ENCODE assay signal across 8 cellular contexts in genomic region chr17:40219073-40219860, GRCh38. TPM values are rescaled to one million over a fixed set of nuclear protein-coding genes. Genes with fewer than 3 reads are reported as not detected.
DNase-seq lines count a peak whose midpoint lies in the region; ATAC-seq, FAIRE-seq and TF ChIP-seq lines count a peak whose summit lies in the region.

Gene WIPF2, plus strand, starts transcription at chr17:40219304. Its CDS starts 37,156 bp downstream, at chr17:40256460.

- no peak within 1 kb of the TSS for H3K23ac ChIP-seq in H1 (ENCODE audit: insufficient read length)
- H3K23ac ChIP-seq in mesenchymal stem cell (ENCODE audit: low read length in 2 of 2): peak within 1 kb of the TSS in 1 of 2 experiments; percentile 94

- H3K4me3 Mint-ChIP-seq in CD8-positive, alpha-beta memory T cell: peak within 1 kb of the TSS; percentile 84 to 97 (median 91)

- H3K27me3 Mint-ChIP-seq in CD8-positive, alpha-beta memory T cell: no peaks in the 10 kb centered on the region

- no peak for FAIRE-seq in H1 (lab: Jason Lieb, UNC)

- H3K4ac ChIP-seq in H1 (replicated peaks; ENCODE audit: insufficient read length, low read depth, low read length): peak within 1 kb of the TSS; percentile 3
- peak within 1 kb of the TSS; percentile 55 to 78 for H3K4ac ChIP-seq in mesenchymal stem cell (ENCODE audit: low read depth in 1 of 2, low read length in 2 of 2)

- TF ChIP-seq POLR2A in H1 (IDR thresholded peaks at IDR 0.05; ENCODE audit: control extremely low read depth in 1 of 2, low read depth in 2 of 2, low read length in 2 of 2): peak in 1 of 2 experiments; percentile 77; a peak in 2 of 3 replicates

- peak within 1 kb of the TSS; percentile 67 for H4K5ac ChIP-seq in H1 (ENCODE audit: insufficient read length, low read depth, low read length)

- 0 out of 2 replicates have a peak within 1 kb of the TSS, but pooled peaks have one; percentile 88 for H2BK15ac ChIP-seq in H1 (ENCODE audit: low read length)
- no peak within 1 kb of the TSS for H2BK15ac ChIP-seq in mesenchymal stem cell (ENCODE audit: low read depth, poor library complexity, severe bottlenecking)

- H2BK12ac ChIP-seq in H1 (ENCODE audit: low read depth, low read length): peak within 1 kb of the TSS; percentile 92
- H2BK12ac ChIP-seq in mesenchymal stem cell (ENCODE audit: low read length in 2 of 2): peak within 1 kb of the TSS in 1 of 2 experiments; percentile 8

- H2BK120ac ChIP-seq in H1 (replicated peaks; ENCODE audit: low read depth, low read length) (no peak within 1 kb of the TSS), mesenchymal stem cell (ENCODE audit: low read depth, low read length) (peak within 1 kb of the TSS; percentile 82)

- H3K18ac ChIP-seq in H1 (ENCODE audit: extremely low read depth, low read length): peak within 1 kb of the TSS; percentile 78
- H3K18ac ChIP-seq in mesenchymal stem cell (ENCODE audit: low read depth in 1 of 2, low read length in 2 of 2): peak within 1 kb of the TSS; percentile 88

- peaks cover 0 to 14% (median 0%) of the 10 kb centered on the region in 3 donors for H3K36me3 Mint-ChIP-seq in CD8-positive, alpha-beta memory T cell

- H3K14ac ChIP-seq in H1 (ENCODE audit: insufficient read length) (no peak within 1 kb of the TSS), mesenchymal stem cell (ENCODE audit: low read length in 2 of 2) (peak within 1 kb of the TSS in 1 of 2 experiments; percentile 5)

- H4K20me1 ChIP-seq in H1 (replicated peaks in 1 of 2; ENCODE audit: control insufficient read depth in 1 of 2, insufficient read depth in 2 of 2, low read length in 2 of 2): no peaks in the 10 kb centered on the region

- H2AFZ ChIP-seq in H1 (ENCODE audit: low read length) (peak within 1 kb of the TSS; percentile 83), mesenchymal stem cell (ENCODE audit: low read depth, low read length) (peak within 1 kb of the TSS; percentile 57)

- peaks cover 7 to 29% of the 10 kb centered on the region in 2 experiments for H3K79me2 ChIP-seq in H1 (ENCODE audit: control insufficient read depth in 1 of 2, insufficient read depth in 2 of 2, low read length in 2 of 2)

- peaks cover 15% of the 10 kb centered on the region for H3K4me1 ChIP-seq in CD8-positive, alpha-beta memory T cell (ENCODE audit: insufficient read depth, low read length)
- H3K4me1 ChIP-seq in H1 (replicated peaks in 1 of 4; ENCODE audit: control insufficient read depth in 3 of 4, insufficient read depth in 4 of 4, low read length in 3 of 4): 0 out of 7 replicates have a peak, but pooled peaks cover 0 to 3% (median 1%) of the 10 kb centered on the region in 4 experiments
- peaks cover 8% of the 10 kb centered on the region for H3K4me1 ChIP-seq in mesenchymal stem cell (ENCODE audit: control insufficient read depth, insufficient read depth, low read depth, low read length)

- ATAC-seq in GM19463 (IDR thresholded peaks at IDR 0.05; ENCODE audit: unreplicated experiment): peak; percentile 93

- H2BK5ac ChIP-seq in H1 (ENCODE audit: low read depth, low read length): peak within 1 kb of the TSS; percentile 86
- peak within 1 kb of the TSS; percentile 86 for H2BK5ac ChIP-seq in mesenchymal stem cell (ENCODE audit: low read depth, low read length, poor library complexity, severe bottlenecking)

- H3K9me3 ChIP-seq in CD8-positive, alpha-beta memory T cell (ENCODE audit: low read length): no peaks in the 10 kb centered on the region
- H3K9me3 ChIP-seq in H1 (ENCODE audit: insufficient read depth in 2 of 2, low read depth in 1 of 2, low read length in 1 of 2): no peaks in the 10 kb centered on the region
- H3K9me3 ChIP-seq in mesenchymal stem cell (ENCODE audit: control insufficient read depth, low read length): no peaks in the 10 kb centered on the region

- H2AK5ac ChIP-seq in H1 (ENCODE audit: low read depth, low read length): 0 out of 2 replicates have a peak within 1 kb of the TSS, but pooled peaks have one; percentile 65
- H2AK5ac ChIP-seq in mesenchymal stem cell (ENCODE audit: low read length, severe bottlenecking): peak within 1 kb of the TSS; percentile 33

- H3K56ac ChIP-seq in H1 (replicated peaks; ENCODE audit: insufficient read length, low read depth, low read length): peak within 1 kb of the TSS; percentile 75

- peak within 1 kb of the TSS; percentile 78 to 88 for H3K4me2 ChIP-seq in H1 (ENCODE audit: insufficient read depth in 1 of 2, low read depth in 2 of 2, low read length in 2 of 2)
- peak within 1 kb of the TSS; percentile 89 for H3K4me2 ChIP-seq in mesenchymal stem cell (ENCODE audit: low read length, poor library complexity, severe bottlenecking)

- peak within 1 kb of the TSS; percentile 93 to 100 (median 100) for H3K27ac Mint-ChIP-seq in CD8-positive, alpha-beta memory T cell

- TF ChIP-seq EP300 in H1 (IDR thresholded peaks at IDR 0.05; ENCODE audit: borderline replicate concordance in 1 of 2, low read depth in 2 of 2, low read length in 2 of 2): peak in 1 of 2 experiments; percentile 7; a peak in 2 of 3 replicates

- TF ChIP-seq CTCF in H1 (IDR thresholded peaks at IDR 0.05; ENCODE audit: control extremely low read depth in 1 of 3, insufficient read depth in 1 of 3, low read depth in 1 of 3, low read length in 3 of 3): peak; percentile 55 to 81 (median 69)

- H4K8ac ChIP-seq in H1 (ENCODE audit: extremely low read depth, insufficient read depth, low read length) (peak within 1 kb of the TSS; percentile 86; the same call in 1 of the 2 replicates), mesenchymal stem cell (ENCODE audit: low read length) (peak within 1 kb of the TSS; percentile 91)

- DNase-seq in CD8-positive, alpha-beta memory T cell: peak; percentile 95 to 97 (median 96)
- DNase-seq in HT-29 (ENCODE audit: low spot score): peak; percentile 95
- peak; percentile 91 to 95 for DNase-seq in NOMO-1 (lab: John Stamatoyannopoulos, UW; ENCODE audit: unreplicated experiment in 2 of 2)
- peak; percentile 91 to 98 for DNase-seq in H1 (ENCODE audit: low read depth in 1 of 2, low spot score in 2 of 2)
- peak; percentile 97 for DNase-seq in mesenchymal stem cell
- DNase-seq in stimulated activated CD8-positive, alpha-beta memory T cell treated with anti-CD3 and anti-CD28 coated beads, Interleukin-12 subunit alpha, Interleukin-12 subunit beta, amount 100 ng/mL, for 4 hours (ENCODE audit: low read depth): peak; percentile 93

- peaks cover 10% of the 10 kb centered on the region; the same call in 1 of the 2 replicates for H3K23me2 ChIP-seq in H1 (ENCODE audit: low read depth, low read length)

- POLR2A ChIA-PET in CD8-positive, alpha-beta memory T cell (lab: Charles Lee): interaction anchor here (0.6 to 2.1 kb wide), 11 partner anchors 57 to 1470 kb away, joined by 3 to 8 read pairs (median 4); partner anchors contain the start of genes CASC3, EIF1 and MED24
- POLR2A ChIA-PET in activated CD8-positive, alpha-beta memory T cell treated with anti-CD3 and anti-CD28 coated beads for 36 hours (lab: Charles Lee): interaction anchor here (0.6 to 1.0 kb wide), 5 partner anchors 9 to 252 kb away, joined by 3 to 6 read pairs (median 3); no protein-coding TSS in a partner anchor
- POLR2A ChIA-PET in H1 (lab: Charles Lee; ENCODE audit: partially characterized antibody): interaction anchor here (0.6 to 3.0 kb wide), 19 partner anchors 10 to 1371 kb away, joined by 3 to 15 read pairs (median 5); no protein-coding TSS in a partner anchor

- no peak within 1 kb of the TSS for H2BK20ac ChIP-seq in H1 (ENCODE audit: low read length)

- H3K9me3 Mint-ChIP-seq in CD8-positive, alpha-beta memory T cell: no peaks in the 10 kb centered on the region

- peaks cover 22 to 48% (median 38%) of the 10 kb centered on the region in 3 donors for H3K4me1 Mint-ChIP-seq in CD8-positive, alpha-beta memory T cell

- 0% methylated on average over 28 of the region's 60 CpGs; no CpG with 5 or more reads in 1 of the 2 experiments for WGBS in H1 (ENCODE audit: extremely low coverage in 1 of 2, insufficient coverage in 1 of 2, insufficient read length in 1 of 2, insufficient replicate concordance in 2 of 2, low coverage in 1 of 2, low lambda C conversion rate in 2 of 2, missing lambda C conversion rate in 1 of 2), 2 experiments
- WGBS in mesenchymal stem cell: 1% methylated on average over 54 of the region's 60 CpGs

- peak; percentile 2 to 26; a peak in 2 of 4 replicates for TF ChIP-seq RAD21 in H1 (IDR thresholded peaks at IDR 0.05 in 1 of 2, conservative IDR thresholded peaks at IDR 0.05 in 1 of 2; ENCODE audit: low read depth in 2 of 2, low read length in 2 of 2)

- CTCF ChIA-PET in CD8-positive, alpha-beta memory T cell (lab: Charles Lee): interaction anchor here (0.8 to 2.6 kb wide), 18 partner anchors 8 to 597 kb away, joined by 3 to 16 read pairs (median 4); partner anchors contain the start of gene CASC3
- CTCF ChIA-PET in activated CD8-positive, alpha-beta memory T cell treated with anti-CD3 and anti-CD28 coated beads for 36 hours (lab: Charles Lee): interaction anchor here (0.6 to 2.7 kb wide), 7 partner anchors 18 to 136 kb away, joined by 3 to 16 read pairs (median 4); partner anchors contain the start of gene CDC6
- CTCF ChIA-PET in H1 (lab: Charles Lee; ENCODE audit: partially characterized antibody): interaction anchor here (0.6 to 3.4 kb wide), 22 partner anchors 10 to 203 kb away, joined by 3 to 21 read pairs (median 6); no protein-coding TSS in a partner anchor

- H3K79me1 ChIP-seq in H1 (ENCODE audit: low read depth, low read length) (peaks cover 2% of the 10 kb centered on the region; the same call in 1 of the 2 replicates), mesenchymal stem cell (replicated peaks; ENCODE audit: low read length, poor library complexity, severe bottlenecking) (no peaks in the 10 kb centered on the region)

- H3K27me3 ChIP-seq in CD8-positive, alpha-beta memory T cell (ENCODE audit: insufficient read depth, low read length, poor library complexity, severe bottlenecking): no peaks in the 10 kb centered on the region
- H3K27me3 ChIP-seq in H1 (replicated peaks in 1 of 4; ENCODE audit: control insufficient read depth in 3 of 4, extremely low read depth in 1 of 4, insufficient read depth in 3 of 4, low read length in 3 of 4) (no peaks in the 10 kb centered on the region), mesenchymal stem cell (ENCODE audit: control insufficient read depth in 1 of 2, insufficient read depth in 1 of 2, low read length in 2 of 2) (no peaks in the 10 kb centered on the region)

- H3K9ac ChIP-seq in H1 (replicated peaks in 1 of 4; ENCODE audit: extremely low read depth in 1 of 4, low read depth in 3 of 4, low read length in 3 of 4) (peak within 1 kb of the TSS; percentile 61 to 91 (median 79)), mesenchymal stem cell (ENCODE audit: low read length) (peak within 1 kb of the TSS; percentile 95)

- peak within 1 kb of the TSS; percentile 90 for H3K4me3 ChIP-seq in CD8-positive, alpha-beta memory T cell (ENCODE audit: low read length)
- H3K4me3 ChIP-seq in H1 (ENCODE audit: extremely low read depth in 1 of 4, insufficient read depth in 2 of 4, low read depth in 3 of 4, low read length in 4 of 4): peak within 1 kb of the TSS; percentile 79 to 100 (median 86)
- H3K4me3 ChIP-seq in mesenchymal stem cell (ENCODE audit: insufficient read depth in 1 of 2, low read depth in 1 of 2, low read length in 2 of 2): peak within 1 kb of the TSS; percentile 79 to 94

- H3K27ac ChIP-seq in CD8-positive, alpha-beta memory T cell (ENCODE audit: low read depth, low read length): peak within 1 kb of the TSS; percentile 99
- H3K27ac ChIP-seq in H1 (ENCODE audit: low read depth, low read length): peak within 1 kb of the TSS; percentile 87
- H3K27ac ChIP-seq in mesenchymal stem cell (ENCODE audit: low read length, poor library complexity, severe bottlenecking): peak within 1 kb of the TSS; percentile 94

- no peaks in the 10 kb centered on the region for H3K36me3 ChIP-seq in CD8-positive, alpha-beta memory T cell (ENCODE audit: insufficient read depth, low read length)
- H3K36me3 ChIP-seq in H1 (ENCODE audit: control insufficient read depth in 2 of 4, insufficient read depth in 4 of 4, low read length in 3 of 4) (no peaks in the 10 kb centered on the region), mesenchymal stem cell (ENCODE audit: control insufficient read depth in 1 of 2, insufficient read depth in 2 of 2, low read depth in 1 of 2, low read length in 2 of 2) (peaks cover 0 to 3% of the 10 kb centered on the region in 2 experiments)

- peak within 1 kb of the TSS; percentile 36 for H4K91ac ChIP-seq in H1 (replicated peaks; ENCODE audit: insufficient read length, low read length)
- peak within 1 kb of the TSS; percentile 92 for H4K91ac ChIP-seq in mesenchymal stem cell (ENCODE audit: low read length)

RNA-seq across cellular contexts. Expression of gene WIPF2, which starts in this region (rescaled TPM):
- 10 to 100 TPM; 24.5 to 24.7 TPM for total RNA-seq in CD8-positive, alpha-beta memory T cell
- polyA plus RNA-seq in CD8-positive, alpha-beta memory T cell: 14.6 TPM
- 8.1 and 9.8 TPM in 2 replicates for total RNA-seq in HT-29 (2014; rRNA removed; shearing (Covaris generic))
- 10 to 100 TPM; 18.9 to 20.4 TPM for total RNA-seq in activated CD8-positive, alpha-beta memory T cell treated with anti-CD3 and anti-CD28 coated beads for 36 hours
- 21.1 and 25.3 TPM in 2 replicates for total RNA-seq in H1 (2021; fragmentation: NEBNext Ultra II Directional; extraction: Animal tissue kit (Norgen Biotek cat#: 25700))
- polyA plus RNA-seq in H1 (2011; rRNA removed): 6.9 and 9.2 TPM in 2 replicates
- polyA plus RNA-seq in H1 (2011; cell fraction: cytosol; rRNA removed): 3.8 TPM
- 8.9 TPM for polyA plus RNA-seq in H1 (2011; cell fraction: nucleus; rRNA removed)
- polyA plus RNA-seq in H1 (2012, experiment 1 of 2): 14.4 to 20.0 TPM (median 16.0 TPM) in 4 replicates
- 9.9 TPM for polyA plus RNA-seq in H1 (2012, experiment 2 of 2)
- 13.7 TPM for polyA plus RNA-seq in H1 (2013, experiment 1 of 2)
- 13.5 TPM for polyA plus RNA-seq in H1 (2013, experiment 2 of 2)
- polyA minus RNA-seq in H1 (2011; rRNA and poly(A)+ RNA removed): 7.9 and 9.3 TPM in 2 replicates
- 6.1 TPM for polyA minus RNA-seq in H1 (2011; cell fraction: cytosol; rRNA and poly(A)+ RNA removed)
- polyA minus RNA-seq in H1 (2011; cell fraction: nucleus; rRNA and poly(A)+ RNA removed): 4.3 TPM
- 21.9 TPM for polyA plus RNA-seq in mesenchymal stem cell (2013, experiment 1 of 2)
- polyA plus RNA-seq in mesenchymal stem cell (2013, experiment 2 of 2): 20.9 TPM

Comparison
In these comparisons a context has a peak if more than half of its experiments do, and no peak if none do; other contexts are left out.
1. Peak in every context shown above with its lines: DNase-seq, ATAC-seq, H3K4me3 ChIP-seq and H3K27ac ChIP-seq.